ENCODE assay signal across 20 cellular contexts in the genomic region with DNA sequence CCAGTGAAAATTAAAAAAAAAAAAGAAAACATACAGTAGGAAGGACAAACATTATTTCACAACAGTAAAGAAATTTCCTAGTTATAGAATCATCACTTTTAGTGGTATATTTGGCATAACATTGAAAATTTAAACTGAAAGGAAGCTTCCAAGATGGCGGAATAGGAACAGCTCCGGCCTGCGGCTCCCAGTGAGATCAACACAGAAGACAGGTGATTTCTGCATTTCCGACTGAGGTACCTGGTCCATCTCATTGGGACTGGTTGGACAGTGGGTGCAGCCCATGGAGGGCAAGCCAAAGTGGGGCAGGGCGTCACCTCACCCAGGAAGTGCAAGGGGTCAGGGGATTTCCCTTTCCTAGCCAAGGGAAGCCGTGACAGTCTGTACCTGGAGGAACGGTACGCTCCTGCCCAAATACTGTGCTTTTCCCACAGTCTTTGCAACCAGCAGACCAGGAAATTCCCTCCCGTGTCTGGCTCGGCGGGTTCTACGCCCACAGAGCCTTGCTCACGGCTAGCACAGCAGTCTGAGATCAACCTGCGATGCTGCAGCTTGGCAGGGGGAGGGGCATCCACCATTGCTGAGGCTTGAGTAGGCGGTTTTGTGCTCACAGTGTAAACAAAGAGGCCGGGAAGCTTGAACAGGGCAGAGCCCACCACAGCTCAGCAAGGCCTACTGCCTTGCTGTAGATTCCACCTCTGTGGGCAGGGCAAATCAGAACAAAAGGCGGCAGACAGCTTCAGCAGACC. TPM values are rescaled to one million over a fixed set of nuclear protein-coding genes. Genes with fewer than 3 reads are reported as not detected.
DNase-seq lines count a peak whose midpoint lies in the region; ATAC-seq and TF ChIP-seq lines count a peak whose summit lies in the region.
"Had no signal": no experiment of that assay in that cellular context is flagged by ENCODE, and none has a peak within 500 bp of the region (broad histone marks: within the 10 kb centered on the region; RNA-seq: fewer than 3 reads in every experiment).

No MANE protein-coding gene starts in this region.

- H4K20me1 ChIP-seq in smooth muscle cell (ENCODE audit: low read depth) = no peaks in the 10 kb centered on the region

- no peak overlapping the region for H3K4me2 ChIP-seq in smooth muscle cell

- 78% methylated on average over 17 of the region's 17 CpGs for WGBS in smooth muscle cell (ENCODE audit: low lambda C conversion rate)

- H3K9me3 ChIP-seq in smooth muscle cell (replicated peaks; ENCODE audit: low read depth) = no peaks in the 10 kb centered on the region

- no peaks in the 10 kb centered on the region for H3K36me3 ChIP-seq in smooth muscle cell (ENCODE audit: low read depth)

- no peaks in the 10 kb centered on the region for H3K27me3 ChIP-seq in smooth muscle cell (ENCODE audit: low read depth)

- no peak overlapping the region for H3K9ac ChIP-seq in smooth muscle cell (ENCODE audit: low read depth)

- no peak for ATAC-seq in stimulated activated naive CD8-positive, alpha-beta T cell treated with anti-CD3 and anti-CD28 coated beads, Interleukin-15, amount 100 ng/mL, for 72 hours
- no peak for ATAC-seq in HG02588 (IDR thresholded peaks at IDR 0.05; ENCODE audit: unreplicated experiment)
- no peak for ATAC-seq in HG03280 (IDR thresholded peaks at IDR 0.05; ENCODE audit: unreplicated experiment)

- no peak overlapping the region for H3K4me3 Mint-ChIP-seq in stimulated activated naive CD8-positive, alpha-beta T cell treated with anti-CD3 and anti-CD28 coated beads, Interleukin-15, amount 100 ng/mL, for 72 hours
- H3K4me3 Mint-ChIP-seq: CD14-positive monocyte had no signal

- no peaks in the 10 kb centered on the region for H3K4me1 Mint-ChIP-seq in stimulated activated naive CD8-positive, alpha-beta T cell treated with anti-CD3 and anti-CD28 coated beads, Interleukin-15, amount 100 ng/mL, for 72 hours
- H3K4me1 Mint-ChIP-seq: CD14-positive monocyte had no signal

- no peak for TF ChIP-seq CTCF in epithelial cell of esophagus (IDR thresholded peaks at IDR 0.05; ENCODE audit: insufficient read depth, low read depth, low read length, missing control alignments)
- TF ChIP-seq CTCF in smooth muscle cell (IDR thresholded peaks at IDR 0.05; ENCODE audit: borderline replicate concordance, insufficient read depth, poor library complexity, severe bottlenecking) = no peak

- H3K27ac Mint-ChIP-seq in stimulated activated naive CD8-positive, alpha-beta T cell treated with anti-CD3 and anti-CD28 coated beads, Interleukin-15, amount 100 ng/mL, for 72 hours = no peak overlapping the region
- H3K27ac Mint-ChIP-seq: CD14-positive monocyte had no signal

- H3K27ac ChIP-seq in smooth muscle cell (ENCODE audit: low read depth) = peak overlapping the region; percentile 59
- H3K27ac ChIP-seq: RWPE1 had no signal

- no peaks in the 10 kb centered on the region for H3K4me1 ChIP-seq in smooth muscle cell (ENCODE audit: low read depth)

- H3K79me2 ChIP-seq in smooth muscle cell (ENCODE audit: low read depth) = no peaks in the 10 kb centered on the region

- H3K4me3 ChIP-seq in epithelial cell of esophagus (ENCODE audit: low read length) (no peak overlapping the region), smooth muscle cell (no peak overlapping the region)

- H3F3A ChIP-seq in smooth muscle cell (ENCODE audit: low read depth) = no peaks in the 10 kb centered on the region

- peak overlapping the region; percentile 24 for H2AFZ ChIP-seq in smooth muscle cell (ENCODE audit: low read depth)

- H3K9me3 Mint-ChIP-seq in stimulated activated naive CD8-positive, alpha-beta T cell treated with anti-CD3 and anti-CD28 coated beads, Interleukin-15, amount 100 ng/mL, for 72 hours = peaks cover 6 to 10% of the 10 kb centered on the region in 2 donors

- peaks cover 8% of the 10 kb centered on the region for H3K27me3 Mint-ChIP-seq in stimulated activated naive CD8-positive, alpha-beta T cell treated with anti-CD3 and anti-CD28 coated beads, Interleukin-15, amount 100 ng/mL, for 72 hours

- peak; percentile 5 for DNase-seq in activated naive CD4-positive, alpha-beta T cell treated with Interleukin-2 at 50 U/mL for 16 hours
- DNase-seq in activated naive CD4-positive, alpha-beta T cell treated with anti-CD3 and anti-CD28 coated beads, Interleukin-2, amount 50 U/mL, for 16 hours = no peak
- peak; percentile 57 for DNase-seq in amniotic epithelial cell (ENCODE audit: low read depth)
- peak; percentile 59 for DNase-seq in epithelial cell of esophagus (ENCODE audit: low read depth)
- DNase-seq in smooth muscle cell (lab: John Stamatoyannopoulos, UW; ENCODE audit: unreplicated experiment) = no peak
- DNase-seq in stimulated activated naive CD8-positive, alpha-beta T cell treated with anti-CD3 and anti-CD28 coated beads, Interleukin-15, amount 100 ng/mL, for 72 hours = no peak
- DNase-seq: COR-L47, KG1, NCI-H1048, NCI-H146, NCI-H2081 treated with DMSO at 0.1 percent for 48 hours, NCI-H2227 treated with DMSO at 0.1 percent for 48 hours, NCI-H524 treated with DMSO at 0.1 percent for 48 hours had no signal

RNA-seq across cellular contexts. Expression of gene PON3, which starts 19.4 kb away (rescaled TPM):
- 0.13 TPM in 1 of 2 replicates, not detected in the other for total RNA-seq in smooth muscle cell
- not detected in 2 replicates for polyA plus RNA-seq in smooth muscle cell
- total RNA-seq: A673, G401 had no signal
- polyA plus RNA-seq: CD14-positive monocyte had no signal

RNA-seq across cellular contexts. Expression of gene PON1, which starts 52.5 kb away (rescaled TPM):
- 0.72 TPM in 1 of 2 replicates, not detected in the other for total RNA-seq in smooth muscle cell
- not detected in 2 replicates for polyA plus RNA-seq in smooth muscle cell
- total RNA-seq: A673, G401, M059J had no signal
- polyA plus RNA-seq: CD14-positive monocyte had no signal

RNA-seq across cellular contexts. Expression of gene PON2, which starts 58.0 kb away (rescaled TPM):
- 116 and 121 TPM in 2 replicates for total RNA-seq in smooth muscle cell
- polyA plus RNA-seq in smooth muscle cell = 74.7 and 97.1 TPM in 2 replicates

Comparison
In these comparisons a context has a peak if more than half of its experiments do, and no peak if none do; other contexts are left out.
1. DNase-seq: peak in activated naive CD4-positive, alpha-beta T cell treated with Interleukin-2 at 50 U/mL for 16 hours (single experiment), amniotic epithelial cell (single experiment) and epithelial cell of esophagus (single experiment); none in activated naive CD4-positive, alpha-beta T cell treated with anti-CD3 and anti-CD28 coated beads, Interleukin-2, amount 50 U/mL, for 16 hours (single experiment), smooth muscle cell (single experiment) and stimulated activated naive CD8-positive, alpha-beta T cell treated with anti-CD3 and anti-CD28 coated beads, Interleukin-15, amount 100 ng/mL, for 72 hours (0 of 2).